ENCODE assay signal across 20 cellular contexts in the genomic region with DNA sequence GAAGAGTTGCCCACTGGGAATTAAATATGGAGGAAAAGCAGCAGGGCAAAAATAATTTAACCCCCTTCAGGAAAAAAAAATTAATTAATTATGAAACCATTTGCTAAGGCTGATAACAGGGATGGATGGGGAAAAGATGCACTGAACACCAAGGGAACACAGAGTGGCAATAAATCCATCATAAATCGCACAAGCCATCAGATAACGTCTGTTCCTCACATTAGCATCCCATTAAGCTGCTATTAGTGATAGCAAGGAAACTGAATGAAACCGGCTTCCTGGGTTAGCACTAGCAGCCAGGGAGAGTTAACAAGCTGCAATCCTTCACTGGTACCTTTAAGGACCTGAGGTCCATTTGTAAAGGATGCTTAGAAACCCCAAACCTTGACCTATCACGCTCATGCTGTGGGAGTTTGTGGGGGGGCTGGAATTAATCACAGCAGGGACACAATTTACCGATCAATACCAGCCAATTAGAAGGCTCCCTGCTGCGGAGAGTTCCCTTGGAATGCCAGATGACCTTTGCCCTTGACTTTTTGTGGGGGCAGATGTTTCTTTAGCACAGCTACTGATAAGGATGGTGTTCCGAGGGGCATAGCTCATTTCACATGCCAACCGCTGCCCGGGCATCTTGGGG.
"Had no signal": no experiment of that assay in that cellular context is flagged by ENCODE, and none has a peak within 500 bp of the region (broad histone marks: within the 10 kb centered on the region; RNA-seq: fewer than 3 reads in every experiment).

No MANE protein-coding gene starts in this region.

- H3K36me3 Mint-ChIP-seq: activated naive CD4-positive, alpha-beta T cell treated with anti-CD3 and anti-CD28 coated beads, Interleukin-2, amount 50 U/mL, for 24 hours; brain had no signal

- DNase-seq: activated CD4-positive, alpha-beta memory T cell treated with anti-CD3 and anti-CD28 coated beads, Interleukin-2, amount 10 ng/mL, durations not matched to agents 7 days and 5 days; activated CD4-positive, alpha-beta T cell treated with anti-CD3 and anti-CD28 coated beads, Interleukin-2, amount 10 ng/mL, durations not matched to agents 24 days and 14 days; activated gamma-delta T cell; anterior cingulate cortex; effector CD4-positive, alpha-beta T cell; islet precursor cell; lower lobe of right lung; naive B cell; stimulated activated CD4-positive, alpha-beta T cell treated with anti-CD3 and anti-CD28 coated beads, Interleukin-2, amount 100 ng/mL, for 48 hours; stimulated activated CD8-positive, alpha-beta memory T cell treated with anti-CD3 and anti-CD28 coated beads, Interleukin-4, amount 100 ng/mL, for 48 hours; stimulated activated naive B cell treated with anti-CD40 and anti-IgM and Interleukin-4, amounts not matched to agents 10 μg/mL and 1 μg/mL and 100 μg/mL, for 72 hours; transverse colon had no signal

- H3K27ac Mint-ChIP-seq: activated CD4-positive, alpha-beta memory T cell treated with anti-CD3 and anti-CD28 coated beads, Interleukin-2, amount 10 ng/mL, durations not matched to agents 7 days and 5 days; activated CD4-positive, alpha-beta T cell treated with anti-CD3 and anti-CD28 coated beads, Interleukin-2, amount 10 ng/mL, durations not matched to agents 24 days and 14 days; activated naive CD4-positive, alpha-beta T cell treated with anti-CD3 and anti-CD28 coated beads, Interleukin-2, amount 50 U/mL, for 24 hours; activated T-helper 1 cell treated with anti-CD3 and anti-CD28 coated beads, Interleukin-12 subunit alpha, Interleukin-12 subunit beta, Interleukin-2, Interleukin-4 antibody, amounts not matched to agents 30 ng/mL and 10 ng/mL and 1 ng/mL, durations not matched to agents 14 hours and 24 hours and 36 hours; brain; dendritic cell treated with granulocyte-macrophage colony-stimulating factor and Interleukin-4, amounts not matched to agents 40 ng/mL and 50 ng/mL, for 4 days; stimulated activated naive B cell treated with anti-CD40 and anti-IgM and Interleukin-4, amounts not matched to agents 10 μg/mL and 1 μg/mL and 100 μg/mL, for 72 hours had no signal

- H3K4me1 ChIP-seq: lower lobe of right lung, transverse colon had no signal

- H3K4me3 ChIP-seq: lower lobe of right lung, transverse colon had no signal

- H3K27me3 Mint-ChIP-seq: activated CD4-positive, alpha-beta memory T cell treated with anti-CD3 and anti-CD28 coated beads, Interleukin-2, amount 10 ng/mL, durations not matched to agents 7 days and 5 days; activated CD4-positive, alpha-beta T cell treated with anti-CD3 and anti-CD28 coated beads, Interleukin-2, amount 10 ng/mL, durations not matched to agents 24 days and 14 days; activated naive CD4-positive, alpha-beta T cell treated with anti-CD3 and anti-CD28 coated beads, Interleukin-2, amount 50 U/mL, for 24 hours; dendritic cell treated with granulocyte-macrophage colony-stimulating factor and Interleukin-4, amounts not matched to agents 40 ng/mL and 50 ng/mL, for 4 days; stimulated activated naive B cell treated with anti-CD40 and anti-IgM and Interleukin-4, amounts not matched to agents 10 μg/mL and 1 μg/mL and 100 μg/mL, for 72 hours had no signal

- H3K9me3 Mint-ChIP-seq: activated CD4-positive, alpha-beta T cell treated with anti-CD3 and anti-CD28 coated beads, Interleukin-2, amount 10 ng/mL, durations not matched to agents 24 days and 14 days; activated naive CD4-positive, alpha-beta T cell treated with anti-CD3 and anti-CD28 coated beads, Interleukin-2, amount 50 U/mL, for 24 hours had no signal

- H3K4me3 Mint-ChIP-seq: activated CD4-positive, alpha-beta memory T cell treated with anti-CD3 and anti-CD28 coated beads, Interleukin-2, amount 10 ng/mL, durations not matched to agents 7 days and 5 days; activated CD4-positive, alpha-beta T cell treated with anti-CD3 and anti-CD28 coated beads, Interleukin-2, amount 10 ng/mL, durations not matched to agents 24 days and 14 days; activated naive CD4-positive, alpha-beta T cell treated with anti-CD3 and anti-CD28 coated beads, Interleukin-2, amount 50 U/mL, for 24 hours; activated T-helper 1 cell treated with anti-CD3 and anti-CD28 coated beads, Interleukin-12 subunit alpha, Interleukin-12 subunit beta, Interleukin-2, Interleukin-4 antibody, amounts not matched to agents 30 ng/mL and 10 ng/mL and 1 ng/mL, durations not matched to agents 14 hours and 24 hours and 36 hours; brain; dendritic cell treated with granulocyte-macrophage colony-stimulating factor and Interleukin-4, amounts not matched to agents 40 ng/mL and 50 ng/mL, for 4 days; naive B cell; neural crest cell; stimulated activated naive B cell treated with anti-CD40 and anti-IgM and Interleukin-4, amounts not matched to agents 10 μg/mL and 1 μg/mL and 100 μg/mL, for 72 hours had no signal

- FAIRE-seq: endometrium, urothelium cell line had no signal

- H3K27ac ChIP-seq: lower lobe of right lung, transverse colon had no signal

- H3K9me3 ChIP-seq: lower lobe of right lung, transverse colon had no signal

- H3K36me3 ChIP-seq: lower lobe of right lung, transverse colon had no signal

- ATAC-seq: activated CD4-positive, CD25-positive, alpha-beta regulatory T cell treated with anti-CD3 and anti-CD28 coated beads, Interleukin-2, amount 50 U/mL, for 24 hours; lower lobe of right lung; stimulated activated naive B cell treated with anti-CD40 and anti-IgM and Interleukin-4, amounts not matched to agents 10 μg/mL and 1 μg/mL and 100 μg/mL, for 72 hours had no signal

- H3K27me3 ChIP-seq: transverse colon had no signal
